13 cellular contexts compared by ENCODE assay signal in the genomic region with DNA sequence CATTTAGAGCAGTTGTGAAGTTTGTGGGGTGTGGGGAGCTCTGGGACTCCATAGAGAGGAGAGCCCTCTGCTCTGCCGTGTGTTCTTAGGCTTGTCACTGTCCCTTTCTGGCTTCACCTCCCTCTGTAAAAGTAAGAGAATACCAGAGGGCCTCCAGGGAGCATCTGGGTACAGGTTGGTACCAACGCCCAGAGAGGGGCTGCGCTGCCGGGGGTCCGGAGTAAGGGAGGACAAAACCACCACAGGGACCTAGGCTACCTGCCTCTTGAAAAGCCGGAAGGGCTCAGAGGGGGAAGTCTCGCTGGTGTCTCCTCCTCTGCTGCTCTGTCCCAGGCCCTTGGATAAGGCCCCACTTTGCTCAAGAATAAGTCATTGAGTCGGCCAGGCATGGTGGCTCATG. TPM values are rescaled to one million over a fixed set of nuclear protein-coding genes. Genes with fewer than 3 reads are reported as not detected.
DNase-seq lines count a peak whose midpoint lies in the region; ATAC-seq, FAIRE-seq and TF ChIP-seq lines count a peak whose summit lies in the region.
"Had no signal": no experiment of that assay in that cellular context is flagged by ENCODE, and none has a peak within 500 bp of the region (broad histone marks: within the 10 kb centered on the region; RNA-seq: fewer than 3 reads in every experiment).

No MANE protein-coding gene starts in this region.

- H3K27me3 Mint-ChIP-seq in activated T-cell treated with anti-CD3 and anti-CD28 coated beads, Interleukin-2, amount 50 U/mL, for 24 hours: peaks cover 25% of the 10 kb centered on the region

- peak; percentile 32 for DNase-seq in activated CD8-positive, alpha-beta memory T cell treated with anti-CD3 and anti-CD28 coated beads for 24 hours
- DNase-seq in activated CD8-positive, alpha-beta memory T cell treated with anti-CD3 and anti-CD28 coated beads, Interleukin-2, amount 50 U/mL, for 4 hours: no peak
- DNase-seq in esophagus squamous epithelium (lab: John Stamatoyannopoulos, UW): no peak
- no peak for DNase-seq in pancreas
- no peak for DNase-seq in upper lobe of left lung
- DNase-seq in GF-D8 (lab: John Stamatoyannopoulos, UW): no peak
- DNase-seq in activated T-cell treated with anti-CD3 and anti-CD28 coated beads, Interleukin-2, amount 50 U/mL, for 24 hours: no peak

- H3K4me1 ChIP-seq in esophagus squamous epithelium: peaks cover 27 to 78% (median 40%) of the 10 kb centered on the region in 3 donors
- peaks cover 10 to 34% (median 14%) of the 10 kb centered on the region in 3 donors for H3K4me1 ChIP-seq in pancreas
- peaks cover 38 to 64% (median 55%) of the 10 kb centered on the region in 4 donors for H3K4me1 ChIP-seq in upper lobe of left lung

- no peak for FAIRE-seq in pancreas (lab: Jason Lieb, UNC)

- 69 to 72% methylated on average over 2 to 4 of the region's 8 CpGs for WGBS in esophagus squamous epithelium, 2 donors
- 78 to 87% methylated on average over 8 of the region's 8 CpGs for WGBS in pancreas, 2 donors
- 89 to 91% methylated on average over 3 to 8 of the region's 8 CpGs for WGBS in upper lobe of left lung, 2 donors

- no peaks in the 10 kb centered on the region for H3K9me3 Mint-ChIP-seq in activated T-cell treated with anti-CD3 and anti-CD28 coated beads, Interleukin-2, amount 50 U/mL, for 24 hours
- H3K9me3 Mint-ChIP-seq: activated naive CD4-positive, alpha-beta T cell treated with anti-CD3 and anti-CD28 coated beads, Interleukin-2, amount 50 U/mL, for 24 hours; memory B cell had no signal

- no peaks in the 10 kb centered on the region for H3K27me3 ChIP-seq in esophagus squamous epithelium
- no peaks in the 10 kb centered on the region for H3K27me3 ChIP-seq in pancreas
- H3K27me3 ChIP-seq in upper lobe of left lung: no peaks in the 10 kb centered on the region

- intact Hi-C loops in esophagus squamous epithelium (cut with DNase I): no loop called here
- intact Hi-C loops in pancreas (cut with DNase I): no loop called here

- no peak overlapping the region for H3K27ac Mint-ChIP-seq in activated T-cell treated with anti-CD3 and anti-CD28 coated beads, Interleukin-2, amount 50 U/mL, for 24 hours
- H3K27ac Mint-ChIP-seq: activated naive CD4-positive, alpha-beta T cell treated with anti-CD3 and anti-CD28 coated beads, Interleukin-2, amount 50 U/mL, for 24 hours; memory B cell had no signal

- ATAC-seq in pancreas (no peak), upper lobe of left lung (ENCODE audit: low FRiP score in 2 of 2) (no peak), HG02981 (IDR thresholded peaks at IDR 0.05; ENCODE audit: unreplicated experiment) (no peak)

- TF ChIP-seq POLR2A in esophagus squamous epithelium (IDR thresholded peaks at IDR 0.05) (no peak), upper lobe of left lung (IDR thresholded peaks at IDR 0.05) (no peak)

- H3K36me3 Mint-ChIP-seq in activated T-cell treated with anti-CD3 and anti-CD28 coated beads, Interleukin-2, amount 50 U/mL, for 24 hours (ENCODE audit: low read depth): no peaks in the 10 kb centered on the region
- H3K36me3 Mint-ChIP-seq: activated naive CD4-positive, alpha-beta T cell treated with anti-CD3 and anti-CD28 coated beads, Interleukin-2, amount 50 U/mL, for 24 hours; memory B cell had no signal

- TF ChIP-seq EP300 in upper lobe of left lung (IDR thresholded peaks at IDR 0.05): no peak

- H3K9me3 ChIP-seq in esophagus squamous epithelium (no peaks in the 10 kb centered on the region), pancreas (no peaks in the 10 kb centered on the region), upper lobe of left lung (no peaks in the 10 kb centered on the region)

- H3K4me3 Mint-ChIP-seq in activated T-cell treated with anti-CD3 and anti-CD28 coated beads, Interleukin-2, amount 50 U/mL, for 24 hours: no peak overlapping the region
- H3K4me3 Mint-ChIP-seq: activated naive CD4-positive, alpha-beta T cell treated with anti-CD3 and anti-CD28 coated beads, Interleukin-2, amount 50 U/mL, for 24 hours; memory B cell had no signal

- peaks cover 5% of the 10 kb centered on the region for H3K4me1 Mint-ChIP-seq in activated T-cell treated with anti-CD3 and anti-CD28 coated beads, Interleukin-2, amount 50 U/mL, for 24 hours (ENCODE audit: low read depth)
- H3K4me1 Mint-ChIP-seq: activated naive CD4-positive, alpha-beta T cell treated with anti-CD3 and anti-CD28 coated beads, Interleukin-2, amount 50 U/mL, for 24 hours had no signal

- H3K27ac ChIP-seq in esophagus squamous epithelium (peak overlapping the region; percentile 82 to 90 (median 88)), pancreas (peak overlapping the region; percentile 46 to 89 (median 73)), upper lobe of left lung (peak overlapping the region; percentile 73 to 91 (median 83))

- no peak for TF ChIP-seq CTCF in esophagus squamous epithelium (IDR thresholded peaks at IDR 0.05)
- TF ChIP-seq CTCF in pancreas (IDR thresholded peaks at IDR 0.05): no peak
- no peak for TF ChIP-seq CTCF in upper lobe of left lung (IDR thresholded peaks at IDR 0.05)

- H3K4me3 ChIP-seq in esophagus squamous epithelium (no peak overlapping the region), pancreas (no peak overlapping the region), upper lobe of left lung (no peak overlapping the region)

- no peaks in the 10 kb centered on the region for H3K36me3 ChIP-seq in esophagus squamous epithelium
- H3K36me3 ChIP-seq in pancreas: no peaks in the 10 kb centered on the region
- H3K36me3 ChIP-seq in upper lobe of left lung: no peaks in the 10 kb centered on the region

RNA-seq across cellular contexts. Expression of a gene that starts 3.1 kb away (rescaled TPM):
- total RNA-seq in esophagus squamous epithelium: 10 to 100 TPM; 24.5 to 56.4 (median 44.6) TPM
- total RNA-seq in pancreas: 10 to 100 TPM; 10.1 to 35.5 (median 19.9) TPM
- polyA plus RNA-seq in pancreas: 10 to 100 TPM; 45.2 to 47.3 TPM
- total RNA-seq in upper lobe of left lung: 100 to 1,000 TPM in 3 of 6 donors, 10 to 100 TPM in 3; 71.3 to 191 (median 120) TPM
- total RNA-seq: A673; activated CD8-positive, alpha-beta memory T cell treated with anti-CD3 and anti-CD28 coated beads for 36 hours; T-helper 2 cell treated with Interferon-gamma antibody and Interleukin-4, amounts not matched to agents 100 ng/mL and 5 ng/mL, for 36 hours had no signal

RNA-seq across cellular contexts. Expression of a gene that starts 44.2 kb away (rescaled TPM):
- total RNA-seq in esophagus squamous epithelium (under 1 TPM in 1 of 4 donors, not detected in 3; 0.22 TPM), pancreas (under 1 TPM in 1 of 6 donors, not detected in 5; 0.14 TPM), upper lobe of left lung (1 to 10 TPM in 1 of 6 donors, not detected in 5; 2.1 TPM)
- under 1 TPM; 0.19 to 0.52 TPM for polyA plus RNA-seq in pancreas
- total RNA-seq: A673; activated CD8-positive, alpha-beta memory T cell treated with anti-CD3 and anti-CD28 coated beads for 36 hours; T-helper 2 cell treated with Interferon-gamma antibody and Interleukin-4, amounts not matched to agents 100 ng/mL and 5 ng/mL, for 36 hours had no signal
